Comparison of ENCODE assay signal across 27 cellular contexts in the genomic region with DNA sequence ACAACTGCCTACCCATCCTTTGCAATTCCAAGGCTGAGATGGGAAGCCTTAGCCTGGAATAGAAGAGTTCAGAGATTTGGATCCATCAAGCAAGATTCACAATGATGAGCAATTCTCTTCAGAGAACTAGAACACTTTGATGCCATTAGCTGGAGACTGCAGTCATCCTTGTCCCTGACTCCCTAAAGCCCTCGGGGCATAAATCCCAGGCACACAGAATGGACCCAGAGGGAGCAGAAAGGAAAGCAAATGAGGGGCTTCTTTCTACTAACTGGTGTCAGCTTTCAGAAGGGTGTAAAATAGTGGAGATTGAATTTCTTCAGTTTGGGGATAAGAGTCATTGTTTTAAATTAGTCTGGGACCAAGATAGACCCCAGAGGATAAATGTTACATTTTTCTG.
"Had no signal": no experiment of that assay in that cellular context is flagged by ENCODE, and none has a peak within 500 bp of the region (broad histone marks: within the 10 kb centered on the region; RNA-seq: fewer than 3 reads in every experiment).

No MANE protein-coding gene starts in this region.

- H3K27ac ChIP-seq: ascending aorta, cardiac muscle cell, colonic mucosa, SK-N-MC had no signal

- H3K9me3 Mint-ChIP-seq: activated CD4-positive, alpha-beta T cell treated with anti-CD3 and anti-CD28 coated beads, Interleukin-2, amount 10 ng/mL, durations not matched to agents 7 days and 5 days; activated naive CD4-positive, alpha-beta T cell treated with anti-CD3 and anti-CD28 coated beads, Interleukin-2, amount 50 U/mL, for 24 hours; activated T-cell treated with anti-CD3 and anti-CD28 coated beads, Interleukin-2, amount 50 U/mL, for 24 hours; activated T-helper 2 cell treated with anti-CD3 and anti-CD28 coated beads, Interferon-gamma antibody, Interleukin-2, Interleukin-4, amounts not matched to agents 10 μg/mL and 5 μg/mL and 100 μg/mL, durations not matched to agents 14 hours and 24 hours and 36 hours; central memory CD8-positive, alpha-beta T cell; T-helper 1 cell treated with Interleukin-12 subunit alpha and Interleukin-12 subunit beta and Interleukin-4 antibody, amounts not matched to agents 30 μg/mL and 1 μg/mL, for 36 hours; T-helper 2 cell treated with Interferon-gamma antibody and Interleukin-4, amounts not matched to agents 5 μg/mL and 100 μg/mL, for 36 hours had no signal

- H3K4me3 ChIP-seq: ascending aorta, cardiac muscle cell, colonic mucosa, SK-N-MC had no signal

- H3K27ac Mint-ChIP-seq: activated CD4-positive, alpha-beta T cell treated with anti-CD3 and anti-CD28 coated beads for 36 hours; activated CD4-positive, alpha-beta T cell treated with anti-CD3 and anti-CD28 coated beads, Interleukin-2, amount 10 ng/mL, durations not matched to agents 7 days and 5 days; activated CD8-positive, alpha-beta T cell treated with anti-CD3 and anti-CD28 coated beads, Interleukin-2, amount 10 ng/mL, durations not matched to agents 7 days and 5 days; activated naive CD4-positive, alpha-beta T cell treated with anti-CD3 and anti-CD28 coated beads, Interleukin-2, amount 50 U/mL, for 24 hours; activated naive CD8-positive, alpha-beta T cell treated with anti-CD3 and anti-CD28 coated beads, Interleukin-2, amount 10 ng/mL, durations not matched to agents 7 days and 5 days; activated T-cell treated with anti-CD3 and anti-CD28 coated beads, Interleukin-2, amount 50 U/mL, for 24 hours; activated T-helper 2 cell treated with anti-CD3 and anti-CD28 coated beads, Interferon-gamma antibody, Interleukin-2, Interleukin-4, amounts not matched to agents 10 μg/mL and 5 μg/mL and 100 μg/mL, durations not matched to agents 14 hours and 24 hours and 36 hours; T-helper 1 cell treated with Interleukin-12 subunit alpha and Interleukin-12 subunit beta and Interleukin-4 antibody, amounts not matched to agents 30 μg/mL and 1 μg/mL, for 36 hours; T-helper 2 cell treated with Interferon-gamma antibody and Interleukin-4, amounts not matched to agents 5 μg/mL and 100 μg/mL, for 36 hours; WTC11 had no signal

- DNase-seq: activated CD4-positive, alpha-beta T cell treated with anti-CD3 and anti-CD28 coated beads for 36 hours; activated CD4-positive, alpha-beta T cell treated with anti-CD3 and anti-CD28 coated beads, Interleukin-2, amount 10 ng/mL, durations not matched to agents 7 days and 5 days; activated CD4-positive, alpha-beta T cell treated with anti-CD3 and anti-CD28 coated beads, Interleukin-2, amount 50 U/mL, for 48 hours; activated CD8-positive, alpha-beta T cell treated with anti-CD3 and anti-CD28 coated beads, Interleukin-2, amount 10 ng/mL, durations not matched to agents 7 days and 5 days; activated gamma-delta T cell; activated naive CD4-positive, alpha-beta T cell treated with Interleukin-2 at 50 U/mL for 16 hours; activated naive CD8-positive, alpha-beta T cell treated with anti-CD3 and anti-CD28 coated beads, Interleukin-2, amount 10 ng/mL, durations not matched to agents 7 days and 5 days; activated T-cell treated with anti-CD3 and anti-CD28 coated beads, Interleukin-2, amount 50 U/mL, for 24 hours; amygdala; colonic mucosa; NCI-H1092 treated with DMSO at 0.1 percent for 48 hours; NCI-H1694; NCI-H1930; NCI-H2081 treated with DMSO at 0.1 percent for 48 hours; NCI-H226; NCI-H446 treated with DMSO at 0.1 percent for 48 hours; Right ventricle myocardium superior had no signal

- H3K4me3 Mint-ChIP-seq: activated CD4-positive, alpha-beta T cell treated with anti-CD3 and anti-CD28 coated beads for 36 hours; activated CD4-positive, alpha-beta T cell treated with anti-CD3 and anti-CD28 coated beads, Interleukin-2, amount 10 ng/mL, durations not matched to agents 7 days and 5 days; activated CD8-positive, alpha-beta T cell treated with anti-CD3 and anti-CD28 coated beads, Interleukin-2, amount 10 ng/mL, durations not matched to agents 7 days and 5 days; activated naive CD4-positive, alpha-beta T cell treated with anti-CD3 and anti-CD28 coated beads, Interleukin-2, amount 50 U/mL, for 24 hours; activated naive CD8-positive, alpha-beta T cell treated with anti-CD3 and anti-CD28 coated beads, Interleukin-2, amount 10 ng/mL, durations not matched to agents 7 days and 5 days; activated T-cell treated with anti-CD3 and anti-CD28 coated beads, Interleukin-2, amount 50 U/mL, for 24 hours; central memory CD8-positive, alpha-beta T cell; T-helper 1 cell treated with Interleukin-12 subunit alpha and Interleukin-12 subunit beta and Interleukin-4 antibody, amounts not matched to agents 30 μg/mL and 1 μg/mL, for 36 hours; T-helper 2 cell treated with Interferon-gamma antibody and Interleukin-4, amounts not matched to agents 5 μg/mL and 100 μg/mL, for 36 hours; WTC11 had no signal

- ATAC-seq: activated CD4-positive, alpha-beta T cell treated with anti-CD3 and anti-CD28 coated beads for 36 hours; activated CD4-positive, CD25-positive, alpha-beta regulatory T cell treated with anti-CD3 and anti-CD28 coated beads, Interleukin-2, amount 50 U/mL, for 24 hours; activated CD8-positive, alpha-beta T cell treated with anti-CD3 and anti-CD28 coated beads, Interleukin-2, amount 10 ng/mL, durations not matched to agents 7 days and 5 days; WTC11 had no signal

- H3K27me3 ChIP-seq: ascending aorta, colonic mucosa had no signal

- H3K4me1 Mint-ChIP-seq: activated CD4-positive, alpha-beta T cell treated with anti-CD3 and anti-CD28 coated beads for 36 hours; activated CD4-positive, alpha-beta T cell treated with anti-CD3 and anti-CD28 coated beads, Interleukin-2, amount 10 ng/mL, durations not matched to agents 7 days and 5 days; activated naive CD4-positive, alpha-beta T cell treated with anti-CD3 and anti-CD28 coated beads, Interleukin-2, amount 50 U/mL, for 24 hours; activated naive CD8-positive, alpha-beta T cell treated with anti-CD3 and anti-CD28 coated beads, Interleukin-2, amount 10 ng/mL, durations not matched to agents 7 days and 5 days; central memory CD8-positive, alpha-beta T cell had no signal

- H3K36me3 ChIP-seq: ascending aorta, cardiac muscle cell, colonic mucosa had no signal

- H3K4me1 ChIP-seq: ascending aorta, colonic mucosa had no signal

- H3K36me3 Mint-ChIP-seq: activated naive CD8-positive, alpha-beta T cell treated with anti-CD3 and anti-CD28 coated beads, Interleukin-2, amount 10 ng/mL, durations not matched to agents 7 days and 5 days had no signal

- H3K9me3 ChIP-seq: ascending aorta, colonic mucosa had no signal
